In the genomic region with DNA sequence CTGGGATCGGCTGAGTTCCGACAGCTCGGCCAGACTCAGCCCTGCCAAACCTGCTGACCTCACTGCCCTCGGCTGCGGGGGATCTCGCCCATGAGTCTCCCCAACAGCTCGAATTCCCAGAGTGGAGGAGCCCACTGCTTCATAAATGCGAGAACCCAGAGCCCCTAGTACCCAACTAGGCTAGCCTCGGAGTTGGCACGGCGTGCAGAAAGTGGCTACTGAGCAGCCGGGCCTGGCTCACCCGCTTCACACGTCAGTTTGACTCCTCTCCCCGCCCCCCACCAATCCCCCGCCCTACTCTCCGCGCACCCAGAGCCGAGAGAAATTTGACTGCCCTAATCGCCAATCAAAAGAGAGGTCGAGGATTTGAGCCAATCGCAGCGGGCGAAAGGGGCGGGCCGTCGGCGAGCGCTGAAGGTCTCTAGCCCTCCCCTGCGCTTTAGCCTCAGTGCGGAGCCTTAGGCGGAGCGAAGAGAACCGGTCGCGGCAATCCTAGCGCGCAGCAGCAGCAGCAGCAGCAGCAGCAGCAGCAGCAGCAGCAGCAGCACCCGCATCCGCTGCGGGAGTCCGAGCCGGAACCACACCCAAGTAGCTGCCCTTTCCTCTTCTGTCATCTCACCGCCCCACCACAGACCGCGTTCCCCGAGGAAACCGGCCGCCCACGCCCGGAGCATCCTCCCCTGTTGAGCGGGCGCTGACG, we compare ENCODE assay signal across 8 cellular contexts. TPM values are rescaled to one million over a fixed set of nuclear protein-coding genes. Genes with fewer than 3 reads are reported as not detected.
DNase-seq lines count a peak whose midpoint lies in the region; ATAC-seq and TF ChIP-seq lines count a peak whose summit lies in the region.

GLS (plus strand) TSS at position 448 of the 700 bp plus-strand sequence. CDS start 264 bp downstream, outside the sequence.

- TF ChIP-seq CTCF in OCI-LY3 (IDR thresholded peaks at IDR 0.05; ENCODE audit: low read depth, low read length) (no peak), endothelial cell (IDR thresholded peaks at IDR 0.05; ENCODE audit: unreplicated experiment) (no peak)

- H3K4me1 Mint-ChIP-seq in endothelial cell (ENCODE audit: unreplicated experiment), result peaks cover 26% of the 10 kb centered on the region

- H3K4me1 ChIP-seq in OCI-LY3 (ENCODE audit: low read length), result peaks cover 27% of the 10 kb centered on the region

- ATAC-seq in GM21515 (IDR thresholded peaks at IDR 0.05; ENCODE audit: unreplicated experiment), result peak; percentile 74

- no peaks in the 10 kb centered on the region for H3K27me3 ChIP-seq in OCI-LY3 (ENCODE audit: low read depth, low read length)

- H3K27ac Mint-ChIP-seq in endothelial cell (ENCODE audit: unreplicated experiment), result peak within 1 kb of the TSS; percentile 99

- DNase-seq in D341Med (ENCODE audit: low spot score) (peak; percentile 94), HuH-7 (ENCODE audit: low spot score) (peak; percentile 96), endothelial cell (ENCODE audit: low spot score) (peak; percentile 94), midbrain (lab: John Stamatoyannopoulos, UW) (peak; percentile 99)
- peak; percentile 94 for DNase-seq in activated CD8-positive, alpha-beta memory T cell treated with anti-CD3 and anti-CD28 coated beads, Interleukin-2, amount 50 U/mL, for 48 hours
- DNase-seq in stimulated activated CD8-positive, alpha-beta memory T cell treated with anti-CD3 and anti-CD28 coated beads, Interleukin-2, amount 100 ng/mL, for 1 hour (ENCODE audit: low read depth in 2 of 2), result peak; percentile 90 to 93

- H3K36me3 ChIP-seq in OCI-LY3 (replicated peaks; ENCODE audit: low read depth, low read length), result peaks cover 26% of the 10 kb centered on the region

- H3K4me2 ChIP-seq in OCI-LY3 (ENCODE audit: low read length), result peak within 1 kb of the TSS; percentile 96

- H3K27me3 Mint-ChIP-seq in endothelial cell (ENCODE audit: unreplicated experiment), result peaks cover 4% of the 10 kb centered on the region

- H4K20me1 ChIP-seq in OCI-LY3 (ENCODE audit: insufficient read depth, low read length), result peaks cover 28% of the 10 kb centered on the region

- peak within 1 kb of the TSS; percentile 68; the same call in 1 of the 2 replicates for H2AFZ ChIP-seq in OCI-LY3 (ENCODE audit: low read depth, low read length)

- H3K9ac ChIP-seq in OCI-LY3 (ENCODE audit: low read length), result peak within 1 kb of the TSS; percentile 91

- H3K4me3 Mint-ChIP-seq in endothelial cell (ENCODE audit: unreplicated experiment), result peak within 1 kb of the TSS; percentile 96

- H3K4me3 ChIP-seq in OCI-LY3 (ENCODE audit: low read length), result peak within 1 kb of the TSS; percentile 80

- H3K27ac ChIP-seq in OCI-LY3 (ENCODE audit: low read length), result peak within 1 kb of the TSS; percentile 96

- H3K79me2 ChIP-seq in OCI-LY3 (ENCODE audit: low read length), result peaks cover 53% of the 10 kb centered on the region

- no peaks in the 10 kb centered on the region for H3K9me3 ChIP-seq in OCI-LY3 (ENCODE audit: insufficient read depth, low read length)

- peaks cover 13% of the 10 kb centered on the region for H3K36me3 Mint-ChIP-seq in endothelial cell (ENCODE audit: low read depth, unreplicated experiment)

- no peaks in the 10 kb centered on the region for H3K9me3 Mint-ChIP-seq in endothelial cell (ENCODE audit: unreplicated experiment)

RNA-seq across cellular contexts. Expression of gene GLS, which starts in this region (rescaled TPM):
- 130 TPM for total RNA-seq in endothelial cell (ENCODE audit: unreplicated experiment)

Comparison
In these comparisons a context has a peak if more than half of its experiments do, and no peak if none do; other contexts are left out.
1. Peak in every context shown above with its lines: DNase-seq, ATAC-seq, H3K4me3 ChIP-seq and H3K27ac ChIP-seq.